ENCODE assay signal across 25 cellular contexts in the genomic region with DNA sequence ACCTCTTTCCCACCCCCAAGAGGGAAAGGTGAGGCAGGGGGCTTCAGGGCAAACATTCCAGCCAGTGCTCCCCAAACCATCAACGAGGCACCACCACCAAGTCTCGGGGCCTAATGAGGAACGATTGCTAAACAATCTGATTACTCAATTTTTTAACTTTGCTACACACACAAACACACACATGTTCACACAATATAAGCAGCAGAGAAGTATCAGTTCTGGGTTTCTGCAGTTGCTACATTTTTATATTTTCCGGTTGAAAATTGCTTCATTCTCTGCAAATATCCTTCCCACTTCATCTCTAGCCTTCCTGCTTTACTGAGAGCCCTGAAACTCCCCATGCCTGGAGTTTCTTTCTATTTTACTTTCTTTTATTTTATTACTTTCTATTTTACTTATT.
DNase-seq lines count a peak whose midpoint lies in the region; ATAC-seq, FAIRE-seq and TF ChIP-seq lines count a peak whose summit lies in the region.
"Had no signal": no experiment of that assay in that cellular context is flagged by ENCODE, and none has a peak within 500 bp of the region (broad histone marks: within the 10 kb centered on the region; RNA-seq: fewer than 3 reads in every experiment).

No MANE protein-coding gene starts in this region.

- SMC1A ChIA-PET in GM12878 (lab: Charles Lee; ENCODE audit: uncharacterized antibody, unreplicated experiment) = no interaction called here

- no peaks in the 10 kb centered on the region for H3K79me2 ChIP-seq in HepG2 (ENCODE audit: insufficient read depth, low read length)
- no peaks in the 10 kb centered on the region for H3K79me2 ChIP-seq in GM12878 (ENCODE audit: control insufficient read depth, insufficient read depth, low read length)

- no peaks in the 10 kb centered on the region for H3K4me1 ChIP-seq in right lobe of liver
- H3K4me1 ChIP-seq in HepG2 (ENCODE audit: insufficient read depth, low read length) = no peaks in the 10 kb centered on the region
- peaks cover 14% of the 10 kb centered on the region for H3K4me1 ChIP-seq in GM12878 (ENCODE audit: control insufficient read depth, insufficient read depth, low read length)
- H3K4me1 ChIP-seq in upper lobe of left lung = peaks cover 0 to 6% (median under 1%) of the 10 kb centered on the region in 4 donors
- no peaks in the 10 kb centered on the region for H3K4me1 ChIP-seq in ovary (ENCODE audit: insufficient read depth)
- H3K4me1 ChIP-seq: gastroesophageal sphincter had no signal

- H3K27ac ChIP-seq in right lobe of liver (no peak overlapping the region), HepG2 (ENCODE audit: extremely low read length, insufficient read depth, low read length) (no peak overlapping the region), GM12878 (ENCODE audit: control insufficient read depth, insufficient read depth) (peak overlapping the region; percentile 2; the same call in 1 of the 2 replicates), upper lobe of left lung (peak overlapping the region in 3 of 4 donors; percentile 20 to 66 (median 65)), ovary (no peak overlapping the region)
- H3K27ac ChIP-seq: gastroesophageal sphincter, GM23248, KMS-11 had no signal

- POLR2A ChIA-PET in HepG2 (lab: Yijun Ruan, JAX) = no interaction called here
- POLR2A ChIA-PET in GM12878 (lab: Charles Lee) = no interaction called here

- no peak overlapping the region for H2AFZ ChIP-seq in HepG2 (ENCODE audit: low read length)
- peak overlapping the region; percentile 71 for H2AFZ ChIP-seq in GM12878 (ENCODE audit: control insufficient read depth, low read depth, low read length)

- WGBS in right lobe of liver (ENCODE audit: insufficient coverage, low coverage, low lambda C conversion rate, missing lambda C conversion rate) = 19% methylated on average over 4 of the region's 4 CpGs
- under 1% methylated on average over 4 of the region's 4 CpGs for WGBS in HepG2 (ENCODE audit: low lambda C conversion rate)
- 11% methylated on average over 4 of the region's 4 CpGs for WGBS in GM12878 (ENCODE audit: insufficient coverage, insufficient replicate concordance, low lambda C conversion rate, missing lambda C conversion rate)
- 37 to 42% methylated on average over 4 of the region's 4 CpGs for WGBS in upper lobe of left lung, 2 donors
- 86 to 93% (median 90%) methylated on average over 4 of the region's 4 CpGs for WGBS in ovary, 3 donors

- H3K9ac ChIP-seq in HepG2 (ENCODE audit: insufficient read depth, low read depth, low read length) (no peak overlapping the region), GM12878 (ENCODE audit: control insufficient read depth, insufficient read depth, low read length) (no peak overlapping the region)
- H3K9ac ChIP-seq: GM23248, KMS-11 had no signal

- no peak for TF ChIP-seq EP300 in HepG2 (IDR thresholded peaks at IDR 0.05; ENCODE audit: low read depth in 2 of 2, low read length in 2 of 2)
- no peak for TF ChIP-seq EP300 in HepG2 (CRISPR knock-in tag; IDR thresholded peaks at IDR 0.05; ENCODE audit: borderline replicate concordance)
- no peak for TF ChIP-seq EP300 in GM12878 (IDR thresholded peaks at IDR 0.05; ENCODE audit: borderline replicate concordance in 1 of 2, control insufficient read depth in 1 of 2, low read depth in 2 of 2, low read length in 2 of 2)
- TF ChIP-seq EP300 in upper lobe of left lung (IDR thresholded peaks at IDR 0.05) = peak in 1 of 4 donors; percentile 17
- no peak for TF ChIP-seq EP300 in ovary (IDR thresholded peaks at IDR 0.05)

- H3K27me3 ChIP-seq in right lobe of liver = no peaks in the 10 kb centered on the region
- H3K27me3 ChIP-seq in HepG2 (ENCODE audit: control insufficient read depth in 1 of 2, insufficient read depth in 2 of 2, low read length in 2 of 2) = no peaks in the 10 kb centered on the region; a peak in 2 of 5 replicates
- no peaks in the 10 kb centered on the region for H3K27me3 ChIP-seq in GM12878 (replicated peaks in 1 of 2; ENCODE audit: control insufficient read depth in 2 of 2, insufficient read depth in 2 of 2, low read length in 1 of 2)
- no peaks in the 10 kb centered on the region for H3K27me3 ChIP-seq in upper lobe of left lung
- H3K27me3 ChIP-seq in ovary = no peaks in the 10 kb centered on the region
- H3K27me3 ChIP-seq: gastroesophageal sphincter had no signal

- RAD21 ChIA-PET in GM12878 (lab: Charles Lee; ENCODE audit: unreplicated experiment) = no interaction called here

- in situ Hi-C loops in HepG2 (cut with HindIII; ENCODE audit: extremely low pct_ligation_motif_present, low pct_unique_long_range_greater_than_20kb) = no loop called here
- in situ Hi-C loops in GM12878 (cut with MboI) = no loop called here

- ATAC-seq in right lobe of liver (peak in 3 of 4 donors; percentile 50 to 64 (median 61)), HepG2 (no peak), GM12878 (peak; percentile 6), upper lobe of left lung (ENCODE audit: low FRiP score in 2 of 2) (peak in 1 of 2 donors; percentile 54)
- ATAC-seq in stimulated activated naive B cell treated with anti-CD40 and anti-IgM and Interleukin-4, amounts not matched to agents 10 μg/mL and 1 μg/mL and 100 μg/mL, for 72 hours (replicated peaks) = no peak
- ATAC-seq: gastroesophageal sphincter, Right ventricle myocardium inferior had no signal

- H3K4me3 ChIP-seq in right lobe of liver = no peak overlapping the region
- no peak overlapping the region for H3K4me3 ChIP-seq in HepG2 (replicated peaks in 1 of 3; ENCODE audit: insufficient read depth in 1 of 3, low read depth in 2 of 3, low read length in 3 of 3)
- no peak overlapping the region for H3K4me3 ChIP-seq in GM12878
- H3K4me3 ChIP-seq in upper lobe of left lung = no peak overlapping the region
- H3K4me3 ChIP-seq in ovary = no peak overlapping the region
- H3K4me3 ChIP-seq: gastroesophageal sphincter, GM23248 had no signal

- peak in 1 of 3 donors; percentile 44 for DNase-seq in right lobe of liver
- no peak for DNase-seq in HepG2 (ENCODE audit: low spot score)
- peak; percentile 94 for DNase-seq in MV-4-11 (lab: John Stamatoyannopoulos, UW)
- no peak for DNase-seq in GM12878 (ENCODE audit: low read depth, low spot score)
- no peak for DNase-seq in upper lobe of left lung
- no peak for DNase-seq in stimulated activated naive B cell treated with anti-CD40 and anti-IgM and Interleukin-4, amounts not matched to agents 10 μg/mL and 1 μg/mL and 100 μg/mL, for 72 hours
- DNase-seq in ovary = no peak
- no peak for DNase-seq in NCI-H1436 treated with DMSO at 0.1 percent for 48 hours (lab: John Stamatoyannopoulos, UW)
- DNase-seq: activated CD4-positive, alpha-beta memory T cell treated with anti-CD3 and anti-CD28 coated beads for 36 hours; activated naive CD8-positive, alpha-beta T cell treated with anti-CD3 and anti-CD28 coated beads, Interleukin-2, amount 10 ng/mL, durations not matched to agents 7 days and 5 days; caudate nucleus; dermis blood vessel endothelial cell; DMS53; GDM1; GM23248; hypothalamus; NCI-H1048; NCI-H187 treated with DMSO at 0.1 percent for 48 hours; NCI-H526 had no signal

- TF ChIP-seq CTCF in right lobe of liver (IDR thresholded peaks at IDR 0.05) (no peak), HepG2 (CRISPR knock-in tag; IDR thresholded peaks at IDR 0.05) (no peak), GM12878 (IDR thresholded peaks at IDR 0.05 in 2 of 3, conservative IDR thresholded peaks at IDR 0.05 in 1 of 3; ENCODE audit: control insufficient read depth in 2 of 3, extremely low read depth in 1 of 3, insufficient read depth in 1 of 3, low read depth in 3 of 3, low read length in 3 of 3) (no peak), upper lobe of left lung (IDR thresholded peaks at IDR 0.05) (no peak), ovary (IDR thresholded peaks at IDR 0.05) (no peak)

- intact Hi-C loops in right lobe of liver (cut with DNase I) = no loop called here
- intact Hi-C loops in HepG2 (cut with micrococcal nuclease; ENCODE audit: unreplicated experiment) = no loop called here
- intact Hi-C loops in GM12878 (cut with micrococcal nuclease; ENCODE audit: unreplicated experiment) = no loop called here
- intact Hi-C loops in ovary (cut with DNase I) = no loop called here

- H3K9me3 Mint-ChIP-seq in stimulated activated naive B cell treated with anti-CD40 and anti-IgM and Interleukin-4, amounts not matched to agents 10 μg/mL and 1 μg/mL and 100 μg/mL, for 72 hours = peaks cover 0 to 5% of the 10 kb centered on the region in 2 donors
- H3K9me3 Mint-ChIP-seq: activated CD4-positive, alpha-beta memory T cell treated with anti-CD3 and anti-CD28 coated beads for 36 hours; activated naive CD8-positive, alpha-beta T cell treated with anti-CD3 and anti-CD28 coated beads, Interleukin-2, amount 10 ng/mL, durations not matched to agents 7 days and 5 days; neural crest cell had no signal

- H3K36me3 Mint-ChIP-seq in stimulated activated naive B cell treated with anti-CD40 and anti-IgM and Interleukin-4, amounts not matched to agents 10 μg/mL and 1 μg/mL and 100 μg/mL, for 72 hours = no peaks in the 10 kb centered on the region
- H3K36me3 Mint-ChIP-seq: activated CD4-positive, alpha-beta memory T cell treated with anti-CD3 and anti-CD28 coated beads for 36 hours; activated naive CD8-positive, alpha-beta T cell treated with anti-CD3 and anti-CD28 coated beads, Interleukin-2, amount 10 ng/mL, durations not matched to agents 7 days and 5 days had no signal

- H4K20me1 ChIP-seq in HepG2 (ENCODE audit: insufficient read depth, low read length) (no peaks in the 10 kb centered on the region), GM12878 (ENCODE audit: control insufficient read depth, insufficient read depth) (no peaks in the 10 kb centered on the region)

- peaks cover 15 to 22% of the 10 kb centered on the region in 2 donors for H3K4me1 Mint-ChIP-seq in stimulated activated naive B cell treated with anti-CD40 and anti-IgM and Interleukin-4, amounts not matched to agents 10 μg/mL and 1 μg/mL and 100 μg/mL, for 72 hours

- FAIRE-seq in HepG2 (lab: Jason Lieb, UNC) (no peak), GM12878 (lab: Jason Lieb, UNC) (no peak)
- FAIRE-seq: astrocyte, HTR-8/SVneo had no signal

- H3K4me3 Mint-ChIP-seq in stimulated activated naive B cell treated with anti-CD40 and anti-IgM and Interleukin-4, amounts not matched to agents 10 μg/mL and 1 μg/mL and 100 μg/mL, for 72 hours = no peak overlapping the region
- H3K4me3 Mint-ChIP-seq: activated CD4-positive, alpha-beta memory T cell treated with anti-CD3 and anti-CD28 coated beads for 36 hours; activated naive CD8-positive, alpha-beta T cell treated with anti-CD3 and anti-CD28 coated beads, Interleukin-2, amount 10 ng/mL, durations not matched to agents 7 days and 5 days; neural crest cell had no signal

- TF ChIP-seq POLR2A in right lobe of liver (IDR thresholded peaks at IDR 0.05) (no peak), HepG2 (IDR thresholded peaks at IDR 0.05; ENCODE audit: insufficient read depth in 1 of 2, low read depth in 2 of 2, low read length in 2 of 2) (no peak), GM12878 (IDR thresholded peaks at IDR 0.05; ENCODE audit: low read depth, low read length) (no peak), upper lobe of left lung (IDR thresholded peaks at IDR 0.05) (peak in 1 of 4 donors; percentile 9), ovary (IDR thresholded peaks at IDR 0.05) (no peak)

- TF ChIP-seq RAD21 in HepG2 (CRISPR knock-in tag; IDR thresholded peaks at IDR 0.05) (no peak), GM12878 (IDR thresholded peaks at IDR 0.05; ENCODE audit: insufficient read depth, low read depth, low read length) (no peak)

- no TSS peak for BruUV-seq in HepG2 (replicated peaks; lab: Mats Ljungman, UMichigan)
- no TSS peak for BruUV-seq in GM12878 (replicated peaks; lab: Mats Ljungman, UMichigan)

- H3K36me3 ChIP-seq in right lobe of liver (no peaks in the 10 kb centered on the region), HepG2 (replicated peaks in 1 of 2; ENCODE audit: control insufficient read depth in 1 of 2, insufficient read depth in 2 of 2, low read length in 2 of 2) (no peaks in the 10 kb centered on the region), GM12878 (ENCODE audit: control insufficient read depth in 2 of 2, insufficient read depth in 2 of 2, low read length in 1 of 2) (no peaks in the 10 kb centered on the region), upper lobe of left lung (no peaks in the 10 kb centered on the region), ovary (no peaks in the 10 kb centered on the region)
- H3K36me3 ChIP-seq: gastroesophageal sphincter had no signal

- H3K27ac Mint-ChIP-seq in stimulated activated naive B cell treated with anti-CD40 and anti-IgM and Interleukin-4, amounts not matched to agents 10 μg/mL and 1 μg/mL and 100 μg/mL, for 72 hours = no peak overlapping the region
- H3K27ac Mint-ChIP-seq: activated CD4-positive, alpha-beta memory T cell treated with anti-CD3 and anti-CD28 coated beads for 36 hours; activated naive CD8-positive, alpha-beta T cell treated with anti-CD3 and anti-CD28 coated beads, Interleukin-2, amount 10 ng/mL, durations not matched to agents 7 days and 5 days had no signal

- H3K4me2 ChIP-seq in HepG2 (ENCODE audit: low read depth, low read length) = no peak overlapping the region
- peak overlapping the region; percentile 50 for H3K4me2 ChIP-seq in GM12878 (ENCODE audit: control insufficient read depth, insufficient read depth)
- H3K4me2 ChIP-seq: KMS-11 had no signal

- CTCF ChIA-PET in HepG2 (lab: Yijun Ruan, JAX; ENCODE audit: low intra/inter-chr PET ratio, low total read pairs) (no interaction called here), GM12878 (lab: Yijun Ruan, JAX) (no interaction called here)

- H3K27me3 Mint-ChIP-seq in stimulated activated naive B cell treated with anti-CD40 and anti-IgM and Interleukin-4, amounts not matched to agents 10 μg/mL and 1 μg/mL and 100 μg/mL, for 72 hours = peaks cover 20 to 28% of the 10 kb centered on the region in 2 donors

- H3K9me3 ChIP-seq in right lobe of liver (no peaks in the 10 kb centered on the region), HepG2 (ENCODE audit: low read length) (no peaks in the 10 kb centered on the region), GM12878 (replicated peaks; ENCODE audit: control insufficient read depth, insufficient read depth, low read length) (no peaks in the 10 kb centered on the region), upper lobe of left lung (no peaks in the 10 kb centered on the region), ovary (no peaks in the 10 kb centered on the region)
- H3K9me3 ChIP-seq: gastroesophageal sphincter had no signal

Comparison
In these comparisons a context has a peak if more than half of its experiments do, and no peak if none do; other contexts are left out.
1. ATAC-seq: peak in right lobe of liver (3 of 4) and GM12878 (single experiment); none in HepG2 (single experiment) and stimulated activated naive B cell treated with anti-CD40 and anti-IgM and Interleukin-4, amounts not matched to agents 10 μg/mL and 1 μg/mL and 100 μg/mL, for 72 hours (0 of 2).
2. H3K27ac ChIP-seq: peak in GM12878 (single experiment) and upper lobe of left lung (3 of 4); none in right lobe of liver (0 of 3), HepG2 (single experiment) and ovary (0 of 2).